In the genomic region with DNA sequence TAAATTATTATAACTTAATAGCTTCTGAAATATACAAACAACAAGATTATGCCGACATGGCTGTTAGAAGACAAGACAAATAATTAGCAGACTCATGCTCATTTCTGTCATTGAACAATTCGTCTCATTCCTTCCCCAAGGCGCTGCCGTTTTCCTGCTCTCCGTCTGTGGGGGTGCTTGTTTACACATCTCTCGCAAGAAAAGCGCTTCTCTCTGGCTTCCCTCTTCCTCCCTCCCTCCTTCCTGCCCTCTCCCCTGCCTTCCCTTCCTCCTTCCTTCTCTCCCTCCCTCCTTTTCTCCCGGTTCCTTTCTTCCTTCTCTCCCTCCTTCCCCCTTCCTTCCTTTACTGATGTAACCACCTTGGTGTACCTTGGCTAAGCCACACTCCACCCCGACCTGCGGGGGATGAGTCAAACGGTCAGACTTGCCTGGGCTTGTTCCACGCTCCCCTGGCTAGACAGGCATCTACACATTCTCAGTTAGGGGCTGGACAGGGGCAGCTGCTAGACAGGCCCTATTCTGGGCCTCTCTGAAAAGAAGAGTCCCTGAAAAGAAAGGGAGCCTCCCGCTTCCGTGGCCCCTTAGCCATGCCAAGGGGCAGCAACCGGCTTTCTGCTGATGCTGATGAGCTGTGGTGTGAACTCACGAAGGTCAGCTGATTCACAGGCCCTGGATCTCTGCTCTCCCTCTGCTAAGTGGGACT, we compare ENCODE assay signal across 9 cellular contexts.
A peak's percentile ranks its signal among the peaks of the same experiment; 100 is the strongest.
DNase-seq lines count a peak whose midpoint lies in the region; ATAC-seq and TF ChIP-seq lines count a peak whose summit lies in the region.
"Had no signal": no experiment of that assay in that cellular context is flagged by ENCODE, and none has a peak within 500 bp of the region (broad histone marks: within the 10 kb centered on the region; RNA-seq: fewer than 3 reads in every experiment).

No MANE protein-coding gene starts in this region.

- no peak for TF ChIP-seq CTCF in heart left ventricle (IDR thresholded peaks at IDR 0.05)
- TF ChIP-seq CTCF in adrenal gland (IDR thresholded peaks at IDR 0.05) = no peak
- TF ChIP-seq CTCF in liver (IDR thresholded peaks at IDR 0.05; ENCODE audit: low read depth, low read length, missing input control) = no peak

- no peaks in the 10 kb centered on the region for H3K9me3 ChIP-seq in heart left ventricle
- no peaks in the 10 kb centered on the region for H3K9me3 ChIP-seq in adrenal gland (replicated peaks in 1 of 3)
- no peaks in the 10 kb centered on the region for H3K9me3 ChIP-seq in liver (ENCODE audit: control insufficient read depth in 4 of 4, low read length in 3 of 4)
- no peaks in the 10 kb centered on the region for H3K9me3 ChIP-seq in effector memory CD4-positive, alpha-beta T cell (ENCODE audit: control insufficient read depth, low read length)

- peaks cover 0 to 8% (median 0%) of the 10 kb centered on the region in 12 donors for H3K4me1 ChIP-seq in heart left ventricle
- peaks cover 0 to 4% of the 10 kb centered on the region in 2 donors for H3K4me1 ChIP-seq in adrenal gland (replicated peaks in 1 of 2)
- no peaks in the 10 kb centered on the region for H3K4me1 ChIP-seq in liver (ENCODE audit: control insufficient read depth in 4 of 4, insufficient read depth in 4 of 4, low read length in 3 of 4)
- no peaks in the 10 kb centered on the region for H3K4me1 ChIP-seq in effector memory CD4-positive, alpha-beta T cell (ENCODE audit: control insufficient read depth, insufficient read depth, low read length, poor library complexity, severe bottlenecking)

- H3K4me3 ChIP-seq in heart left ventricle (no peak overlapping the region), adrenal gland (no peak overlapping the region), liver (ENCODE audit: low read depth in 1 of 3, low read length in 3 of 3) (no peak overlapping the region)
- no peak overlapping the region for H3K4me3 ChIP-seq in effector memory CD4-positive, alpha-beta T cell (ENCODE audit: insufficient read depth, low read depth, low read length, poor library complexity, severe bottlenecking)

- no peak overlapping the region for H3K27ac ChIP-seq in heart left ventricle
- peak overlapping the region in 2 of 5 donors; percentile 41 to 76 for H3K27ac ChIP-seq in adrenal gland
- peak overlapping the region; percentile 4 to 28 for H3K27ac ChIP-seq in liver (ENCODE audit: low read depth in 1 of 2, low read length in 2 of 2)
- no peak overlapping the region for H3K27ac ChIP-seq in effector memory CD4-positive, alpha-beta T cell (ENCODE audit: insufficient read depth, low read length, poor library complexity, severe bottlenecking)
- H3K27ac ChIP-seq: VCaP had no signal

- DNase-seq in heart left ventricle (no peak), cardiac septum (ENCODE audit: low spot score) (no peak), adrenal gland (peak in 6 of 7 donors; percentile 74 to 82 (median 78))
- DNase-seq in effector memory CD4-positive, alpha-beta T cell = no peak

- 34 to 43% (median 40%) methylated on average over 16 of the region's 16 CpGs for WGBS in heart left ventricle, 4 donors
- 30 to 38% (median 30%) methylated on average over 14 to 16 of the region's 16 CpGs for WGBS in adrenal gland, 4 donors
- WGBS in liver = 36% methylated on average over 16 of the region's 16 CpGs

- ATAC-seq in heart left ventricle = peak in 3 of 4 donors; percentile 22 to 46 (median 27)
- ATAC-seq in HG02840 (IDR thresholded peaks at IDR 0.05; ENCODE audit: low FRiP score, unreplicated experiment) = no peak
- no peak for ATAC-seq in GM21717 (IDR thresholded peaks at IDR 0.05; ENCODE audit: unreplicated experiment)
- no peak for ATAC-seq in HG02642 (IDR thresholded peaks at IDR 0.05; ENCODE audit: poor library complexity, unreplicated experiment)

- H3K36me3 ChIP-seq in heart left ventricle (no peaks in the 10 kb centered on the region), adrenal gland (replicated peaks in 1 of 2) (no peaks in the 10 kb centered on the region), liver (ENCODE audit: control insufficient read depth in 4 of 4, insufficient read depth in 3 of 4, low read depth in 1 of 4, low read length in 3 of 4) (no peaks in the 10 kb centered on the region)
- H3K36me3 ChIP-seq in effector memory CD4-positive, alpha-beta T cell (ENCODE audit: control insufficient read depth, insufficient read depth, low read length) = no peaks in the 10 kb centered on the region

- H3K9ac ChIP-seq in liver (ENCODE audit: low read depth in 1 of 2, low read length in 2 of 2) = no peak overlapping the region

- intact Hi-C loops in heart left ventricle (cut with DNase I) = no loop called here
- intact Hi-C loops in cardiac septum (cut with DNase I) = no loop called here
- intact Hi-C loops in adrenal gland (cut with DNase I) = no loop called here

- TF ChIP-seq POLR2A in heart left ventricle (IDR thresholded peaks at IDR 0.05) (no peak), adrenal gland (IDR thresholded peaks at IDR 0.05) (no peak)

- no peak for TF ChIP-seq RAD21 in liver (IDR thresholded peaks at IDR 0.05)

- H3K27me3 ChIP-seq in heart left ventricle (peaks cover 0 to 17% (median 0%) of the 10 kb centered on the region in 9 donors), adrenal gland (no peaks in the 10 kb centered on the region), liver (ENCODE audit: control insufficient read depth in 4 of 4, insufficient read depth in 4 of 4, low read length in 3 of 4) (no peaks in the 10 kb centered on the region)
- H3K27me3 ChIP-seq in effector memory CD4-positive, alpha-beta T cell (replicated peaks; ENCODE audit: control insufficient read depth, insufficient read depth, low read length, poor library complexity, severe bottlenecking) = no peaks in the 10 kb centered on the region

TF ChIP-seq in liver, 16 proteins besides CTCF, POLR2A, EP300 and RAD21:
- TF ChIP-seq JUND (IDR thresholded peaks at IDR 0.05) (no peak), YY1 (IDR thresholded peaks at IDR 0.05) (no peak)

Comparison
In these comparisons a context has a peak if more than half of its experiments do, and no peak if none do; other contexts are left out.
1. ATAC-seq: peak in heart left ventricle (3 of 4); none in HG02840 (single experiment), GM21717 (single experiment) and HG02642 (single experiment).
2. DNase-seq: peak in adrenal gland (6 of 7); none in heart left ventricle (0 of 5), cardiac septum (single experiment) and effector memory CD4-positive, alpha-beta T cell (0 of 3).
3. H3K27ac ChIP-seq: peak in liver (2 of 2); none in heart left ventricle (0 of 12) and effector memory CD4-positive, alpha-beta T cell (single experiment).